Comparison of ENCODE assay signal across 17 cellular contexts in genomic region chr14:74630881-74631690, GRCh38. TPM values are rescaled to one million over a fixed set of nuclear protein-coding genes. Genes with fewer than 3 reads are reported as not detected.
DNase-seq lines count a peak whose midpoint lies in the region; ATAC-seq, FAIRE-seq and TF ChIP-seq lines count a peak whose summit lies in the region.
"Had no signal": no experiment of that assay in that cellular context is flagged by ENCODE, and none has a peak within 500 bp of the region (broad histone marks: within the 10 kb centered on the region; RNA-seq: fewer than 3 reads in every experiment).

No MANE protein-coding gene starts in this region.

- H3K9ac ChIP-seq in H1 (replicated peaks in 1 of 4; ENCODE audit: extremely low read depth in 1 of 4, low read depth in 3 of 4, low read length in 3 of 4) (no peak overlapping the region), kidney (ENCODE audit: low read length in 2 of 2) (no peak overlapping the region)
- H3K9ac ChIP-seq: GM23248 had no signal

- no peaks in the 10 kb centered on the region for H3K27me3 ChIP-seq in H1 (replicated peaks in 1 of 4; ENCODE audit: control insufficient read depth in 3 of 4, extremely low read depth in 1 of 4, insufficient read depth in 3 of 4, low read length in 3 of 4)
- H3K27me3 ChIP-seq: stomach had no signal

- no peak overlapping the region for H3K27ac ChIP-seq in H1 (ENCODE audit: low read depth, low read length)
- no peak overlapping the region for H3K27ac ChIP-seq in kidney (ENCODE audit: low read depth in 2 of 2, low read length in 2 of 2)
- H3K27ac ChIP-seq: GM23248, psoas muscle, stomach had no signal

- no peak for TF ChIP-seq RAD21 in H1 (IDR thresholded peaks at IDR 0.05 in 1 of 2, conservative IDR thresholded peaks at IDR 0.05 in 1 of 2; ENCODE audit: low read depth in 2 of 2, low read length in 2 of 2)

- no peaks in the 10 kb centered on the region for H3K9me3 Mint-ChIP-seq in progenitor cell of endocrine pancreas (ENCODE audit: low read depth)

- peaks cover 44% of the 10 kb centered on the region for H3K4me1 Mint-ChIP-seq in progenitor cell of endocrine pancreas (ENCODE audit: low read depth)
- H3K4me1 Mint-ChIP-seq: activated CD4-positive, alpha-beta T cell treated with anti-CD3 and anti-CD28 coated beads for 36 hours had no signal

- H3K36me3 ChIP-seq in H1 (ENCODE audit: control insufficient read depth in 2 of 4, insufficient read depth in 4 of 4, low read length in 3 of 4) (no peaks in the 10 kb centered on the region), kidney (ENCODE audit: control insufficient read depth in 1 of 2, insufficient read depth in 2 of 2, low read length in 2 of 2) (no peaks in the 10 kb centered on the region)
- H3K36me3 ChIP-seq: stomach had no signal

- H3K56ac ChIP-seq in H1 (replicated peaks; ENCODE audit: insufficient read length, low read depth, low read length) = no peak overlapping the region

- peak overlapping the region; percentile 23; the same call in 1 of the 2 replicates for H2BK12ac ChIP-seq in H1 (ENCODE audit: low read depth, low read length)

- no peak for TF ChIP-seq POLR2A in H1 (IDR thresholded peaks at IDR 0.05; ENCODE audit: control extremely low read depth in 1 of 2, low read depth in 2 of 2, low read length in 2 of 2)

- H3K4me3 Mint-ChIP-seq in progenitor cell of endocrine pancreas (ENCODE audit: low read depth) = no peak overlapping the region
- H3K4me3 Mint-ChIP-seq: activated CD4-positive, alpha-beta T cell treated with anti-CD3 and anti-CD28 coated beads for 36 hours had no signal

- H3K14ac ChIP-seq in H1 (ENCODE audit: insufficient read length) = no peak overlapping the region

- H4K5ac ChIP-seq in H1 (ENCODE audit: insufficient read length, low read depth, low read length) = no peak overlapping the region

- no peak overlapping the region for H2BK120ac ChIP-seq in H1 (replicated peaks; ENCODE audit: low read depth, low read length)

- no peak overlapping the region for H2AFZ ChIP-seq in H1 (ENCODE audit: low read length)
- H2AFZ ChIP-seq: GM23248 had no signal

- DNase-seq in G401 (ENCODE audit: low spot score) (peak; percentile 52), H1 (ENCODE audit: low read depth in 1 of 2, low spot score in 2 of 2) (no peak), kidney (peak; percentile 63), progenitor cell of endocrine pancreas (ENCODE audit: low spot score, unreplicated experiment) (no peak), superior temporal gyrus (ENCODE audit: extremely low spot score) (no peak), SKM-1 treated with dmso at 0.1 percent for 144 hours (lab: John Stamatoyannopoulos, UW; ENCODE audit: unreplicated experiment) (no peak)
- no peak for DNase-seq in NK-92 treated with Interleukin-12 subunit alpha and Interleukin-12 subunit beta, amount 100 ng/mL, for 24 hours (lab: John Stamatoyannopoulos, UW)
- DNase-seq: activated CD4-positive, alpha-beta T cell treated with anti-CD3 and anti-CD28 coated beads for 36 hours; activated CD8-positive, alpha-beta memory T cell treated with anti-CD3 and anti-CD28 coated beads, Interleukin-2, amount 50 U/mL, for 4 hours; GM23248; head of caudate nucleus; kidney glomerular epithelial cell; NCI-H1436 treated with DMSO at 0.1 percent for 48 hours; stomach had no signal

- H3K18ac ChIP-seq in H1 (ENCODE audit: extremely low read depth, low read length) = no peak overlapping the region

- H3K23me2 ChIP-seq in H1 (ENCODE audit: low read depth, low read length) = no peaks in the 10 kb centered on the region

- no peaks in the 10 kb centered on the region for H4K20me1 ChIP-seq in H1 (replicated peaks in 1 of 2; ENCODE audit: control insufficient read depth in 1 of 2, insufficient read depth in 2 of 2, low read length in 2 of 2)

- ATAC-seq in HG03571 (IDR thresholded peaks at IDR 0.05; ENCODE audit: unreplicated experiment) = no peak
- ATAC-seq: activated CD4-positive, alpha-beta T cell treated with anti-CD3 and anti-CD28 coated beads for 36 hours; GM12878 had no signal

- no peak overlapping the region for H3K23ac ChIP-seq in H1 (ENCODE audit: insufficient read length)

- POLR2A ChIA-PET in H1 (lab: Charles Lee; ENCODE audit: partially characterized antibody) = interaction anchor here (1.5 to 1.6 kb wide), 2 partner anchors 14 to 17 kb away, joined by 5 to 7 read pairs; no protein-coding TSS in a partner anchor

- H3K9me3 ChIP-seq in H1 (ENCODE audit: insufficient read depth in 2 of 2, low read depth in 1 of 2, low read length in 1 of 2) (no peaks in the 10 kb centered on the region), kidney (ENCODE audit: control insufficient read depth in 1 of 2, low read length in 2 of 2) (no peaks in the 10 kb centered on the region)
- H3K9me3 ChIP-seq: psoas muscle, stomach had no signal

- H3K27ac Mint-ChIP-seq in progenitor cell of endocrine pancreas = peak overlapping the region; percentile 64
- H3K27ac Mint-ChIP-seq: activated CD4-positive, alpha-beta T cell treated with anti-CD3 and anti-CD28 coated beads for 36 hours had no signal

- H2BK15ac ChIP-seq in H1 (ENCODE audit: low read length) = no peak overlapping the region

- H3K36me3 Mint-ChIP-seq in progenitor cell of endocrine pancreas (ENCODE audit: insufficient read depth) = no peaks in the 10 kb centered on the region

- 79% methylated on average over 14 of the region's 15 CpGs; no CpG with 5 or more reads in 1 of the 2 experiments for WGBS in H1 (ENCODE audit: extremely low coverage in 1 of 2, insufficient coverage in 1 of 2, insufficient read length in 1 of 2, insufficient replicate concordance in 2 of 2, low coverage in 1 of 2, low lambda C conversion rate in 2 of 2, missing lambda C conversion rate in 1 of 2), 2 experiments

- no peaks in the 10 kb centered on the region for H3K79me1 ChIP-seq in H1 (ENCODE audit: low read depth, low read length)

- H3K4me1 ChIP-seq in H1 (replicated peaks in 1 of 4; ENCODE audit: control insufficient read depth in 3 of 4, insufficient read depth in 4 of 4, low read length in 3 of 4) (peaks cover 0 to 5% (median 2%) of the 10 kb centered on the region in 4 experiments; a peak in 5 of 7 replicates), kidney (ENCODE audit: control insufficient read depth in 1 of 2, insufficient read depth in 1 of 2, low read depth in 1 of 2, low read length in 2 of 2) (no peaks in the 10 kb centered on the region)
- H3K4me1 ChIP-seq: psoas muscle had no signal

- no peak overlapping the region for H2BK5ac ChIP-seq in H1 (ENCODE audit: low read depth, low read length)

- peaks cover 7% of the 10 kb centered on the region for H3K27me3 Mint-ChIP-seq in progenitor cell of endocrine pancreas

- CTCF ChIA-PET in H1 (lab: Charles Lee; ENCODE audit: partially characterized antibody) = interaction anchor here (2.2 to 6.6 kb wide), 2 partner anchors 13 to 20 kb away, joined by 9 to 55 read pairs; partner anchors contain the start of gene LTBP2

- no peak for TF ChIP-seq EP300 in H1 (IDR thresholded peaks at IDR 0.05; ENCODE audit: borderline replicate concordance in 1 of 2, low read depth in 2 of 2, low read length in 2 of 2)

- H3K4me3 ChIP-seq in H1 (ENCODE audit: extremely low read depth in 1 of 4, insufficient read depth in 2 of 4, low read depth in 3 of 4, low read length in 4 of 4) (no peak overlapping the region), kidney (ENCODE audit: low read length in 2 of 2) (no peak overlapping the region)
- H3K4me3 ChIP-seq: GM12878, GM23248, psoas muscle, stomach had no signal

- no peaks in the 10 kb centered on the region for H3K79me2 ChIP-seq in H1 (ENCODE audit: control insufficient read depth in 1 of 2, insufficient read depth in 2 of 2, low read length in 2 of 2)

- H2AK5ac ChIP-seq in H1 (ENCODE audit: low read depth, low read length) = no peak overlapping the region

- no peak overlapping the region for H3K4ac ChIP-seq in H1 (replicated peaks; ENCODE audit: insufficient read length, low read depth, low read length)

- intact Hi-C loops in kidney (cut with DNase I) = no loop called here

- 0 out of 2 replicates have a peak overlapping the region, but pooled peaks have one; percentile 11 for H2BK20ac ChIP-seq in H1 (ENCODE audit: low read length)

- no peak overlapping the region for H4K91ac ChIP-seq in H1 (replicated peaks; ENCODE audit: insufficient read length, low read length)

- in situ Hi-C loops in G401 (cut with HindIII; ENCODE audit: low sequenced_read_pairs) = no loop called here

- no peak for TF ChIP-seq CTCF in H1 (IDR thresholded peaks at IDR 0.05; ENCODE audit: control extremely low read depth in 1 of 3, insufficient read depth in 1 of 3, low read depth in 1 of 3, low read length in 3 of 3)
- TF ChIP-seq CTCF in kidney (IDR thresholded peaks at IDR 0.05; ENCODE audit: borderline replicate concordance, extremely low read depth, insufficient read depth) = no peak
- no peak for TF ChIP-seq CTCF in progenitor cell of endocrine pancreas (IDR thresholded peaks at IDR 0.05; ENCODE audit: unreplicated experiment)

- peak overlapping the region; percentile 14; the same call in 1 of the 2 replicates for H4K8ac ChIP-seq in H1 (ENCODE audit: extremely low read depth, insufficient read depth, low read length)

- no peak overlapping the region for H3K4me2 ChIP-seq in H1 (ENCODE audit: insufficient read depth in 1 of 2, low read depth in 2 of 2, low read length in 2 of 2)

- FAIRE-seq in H1 (lab: Jason Lieb, UNC) = no peak
- no peak for FAIRE-seq in kidney (lab: Jason Lieb, UNC)
- FAIRE-seq: GM12878 had no signal

TF ChIP-seq in H1, 55 proteins besides CTCF, POLR2A, EP300 and RAD21 (continues in another document):
- TF ChIP-seq CTBP2 (IDR thresholded peaks at IDR 0.05; ENCODE audit: borderline replicate concordance, insufficient read depth, insufficient read length, low read length) = no peak
- TF ChIP-seq USF2 (IDR thresholded peaks at IDR 0.05; ENCODE audit: low read length) = no peak

RNA-seq across cellular contexts. Expression of gene LTBP2, which starts 19.0 kb away (rescaled TPM):
- 30.0 and 33.4 TPM in 2 replicates for total RNA-seq in G401 (2014; rRNA removed; shearing (Covaris generic))
- total RNA-seq in H1 (2021; fragmentation: NEBNext Ultra II Directional; extraction: Animal tissue kit (Norgen Biotek cat#: 25700)) = 0.59 and 0.89 TPM in 2 replicates
- polyA plus RNA-seq in H1 (2011; rRNA removed) = 0.48 and 0.67 TPM in 2 replicates
- polyA plus RNA-seq in H1 (2011; cell fraction: cytosol; rRNA removed) = 0.41 TPM
- 1.7 TPM for polyA plus RNA-seq in H1 (2011; cell fraction: nucleus; rRNA removed)
- polyA plus RNA-seq in H1 (2012, experiment 1 of 2) = 0.46 to 0.62 TPM (median 0.55 TPM) in 4 replicates
- polyA plus RNA-seq in H1 (2012, experiment 2 of 2) = 0.34 TPM
- polyA plus RNA-seq in H1 (2013, experiment 1 of 2) = 0.32 TPM
- polyA plus RNA-seq in H1 (2013, experiment 2 of 2) = 0.28 TPM
- polyA minus RNA-seq in H1 (2011; rRNA and poly(A)+ RNA removed) = 0.51 and 0.66 TPM in 2 replicates
- 0.73 TPM for polyA minus RNA-seq in H1 (2011; cell fraction: cytosol; rRNA and poly(A)+ RNA removed)
- 1.4 TPM for polyA minus RNA-seq in H1 (2011; cell fraction: nucleus; rRNA and poly(A)+ RNA removed)
- 10.4 TPM for total RNA-seq in kidney
- 2.9 TPM for polyA plus RNA-seq in kidney (ENCODE audit: insufficient read depth, low read depth, low replicate concordance)
- 0.47 and 0.79 TPM in 2 replicates for total RNA-seq in progenitor cell of endocrine pancreas

Comparison
In these comparisons a context has a peak if more than half of its experiments do, and no peak if none do; other contexts are left out.
1. DNase-seq: peak in G401 (single experiment) and kidney (single experiment); none in H1 (0 of 2), progenitor cell of endocrine pancreas (single experiment), NK-92 treated with Interleukin-12 subunit alpha and Interleukin-12 subunit beta, amount 100 ng/mL, for 24 hours (single experiment), superior temporal gyrus (single experiment) and SKM-1 treated with dmso at 0.1 percent for 144 hours (single experiment).